In genomic region chr10:43390791-43391190, GRCh38 we compare ENCODE assay signal across 8 cellular contexts. TPM values are rescaled to one million over a fixed set of nuclear protein-coding genes. Genes with fewer than 3 reads are reported as not detected.
DNase-seq lines count a peak whose midpoint lies in the region; TF ChIP-seq lines count a peak whose summit lies in the region.

No MANE protein-coding gene starts in this region.

- H3K4me3 ChIP-seq in tibial nerve: no peak overlapping the region

- peaks cover 0 to 68% (median 20%) of the 10 kb centered on the region in 4 donors for H3K4me1 ChIP-seq in tibial nerve

- WGBS in tibial nerve, 2 donors: 58% methylated on average over 5 of the region's 5 CpGs

- TF ChIP-seq CTCF in tibial nerve (IDR thresholded peaks at IDR 0.05): peak; percentile 19 to 67 (median 40)

- in situ Hi-C loops in KBM-7 (cut with MboI; ENCODE audit: low pct_unique_long_range_greater_than_20kb, low sequenced_read_pairs): no loop called here

- peak in 1 of 2 donors; percentile 29 for TF ChIP-seq EP300 in tibial nerve (IDR thresholded peaks at IDR 0.05)

- H3K27ac ChIP-seq in tibial nerve: peak overlapping the region in 2 of 4 donors; percentile 10 to 19

- no peak for TF ChIP-seq POLR2A in tibial nerve (IDR thresholded peaks at IDR 0.05)

- H3K27me3 ChIP-seq in tibial nerve: no peaks in the 10 kb centered on the region

- peak in 9 of 14 donors; percentile 7 to 34 (median 28) for DNase-seq in C1 segment of cervical spinal cord (lab: John Stamatoyannopoulos, UW)
- DNase-seq in KBM-7: peak; percentile 51
- DNase-seq in astrocyte of the hippocampus (ENCODE audit: low read depth, low spot score): peak; percentile 67
- DNase-seq in islet precursor cell: peak; percentile 71
- DNase-seq in tibial nerve (ENCODE audit: low spot score in 2 of 2): no peak
- DNase-seq in stimulated activated CD4-positive, alpha-beta T cell treated with anti-CD3 and anti-CD28 coated beads, Interleukin-4, amount 100 ng/mL, for 1 hour: no peak
- DNase-seq in SHP77 (lab: John Stamatoyannopoulos, UW): no peak
- DNase-seq in NCI-H2081 (lab: John Stamatoyannopoulos, UW): no peak

- H3K9me3 ChIP-seq in tibial nerve: no peaks in the 10 kb centered on the region

- H3K36me3 ChIP-seq in tibial nerve: peaks cover 3 to 92% (median 38%) of the 10 kb centered on the region in 3 donors

RNA-seq across cellular contexts. Expression of gene HNRNPF, which starts 18.2 kb away (rescaled TPM):
- total RNA-seq in tibial nerve: 100 to 1,000 TPM; 112 to 136 (median 134) TPM

RNA-seq across cellular contexts. Expression of gene FXYD4, which starts 19.4 kb away (rescaled TPM):
- total RNA-seq in tibial nerve: not detected

RNA-seq across cellular contexts. Expression of gene ZNF487, which starts 46.1 kb away (rescaled TPM):
- total RNA-seq in tibial nerve: 10 to 100 TPM in 3 of 4 donors, 1 to 10 TPM in 1; 7.3 to 23.7 (median 18.3) TPM

Comparison
In these comparisons a context has a peak if more than half of its experiments do, and no peak if none do; other contexts are left out.
1. DNase-seq: peak in C1 segment of cervical spinal cord (9 of 14), KBM-7 (single experiment), astrocyte of the hippocampus (single experiment) and islet precursor cell (single experiment); none in tibial nerve (0 of 2), stimulated activated CD4-positive, alpha-beta T cell treated with anti-CD3 and anti-CD28 coated beads, Interleukin-4, amount 100 ng/mL, for 1 hour (single experiment), SHP77 (0 of 2) and NCI-H2081 (0 of 2).